In genomic region chr20:62593616-62594015, GRCh38 we compare ENCODE assay signal across 17 cellular contexts. TPM values are rescaled to one million over a fixed set of nuclear protein-coding genes. Genes with fewer than 3 reads are reported as not detected.
A peak's percentile ranks its signal among the peaks of the same experiment; 100 is the strongest.
DNase-seq lines count a peak whose midpoint lies in the region; ATAC-seq and TF ChIP-seq lines count a peak whose summit lies in the region.
"Had no signal": no experiment of that assay in that cellular context is flagged by ENCODE, and none has a peak within 500 bp of the region (broad histone marks: within the 10 kb centered on the region; RNA-seq: fewer than 3 reads in every experiment).

No MANE protein-coding gene starts in this region.

- intact Hi-C loops in Right ventricle myocardium inferior (cut with DNase I) (no loop called here), cardiac septum (cut with DNase I) (no loop called here), right cardiac atrium (cut with DNase I) (no loop called here), left ventricle myocardium inferior (cut with micrococcal nuclease) (no loop called here)

- H3K4me1 ChIP-seq in right cardiac atrium (ENCODE audit: control insufficient read depth, insufficient read depth, low read length) (peaks cover 1% of the 10 kb centered on the region), left ventricle myocardium inferior (peaks cover 12% of the 10 kb centered on the region), neutrophil (ENCODE audit: control insufficient read depth in 1 of 2, insufficient read depth in 1 of 2, low read depth in 1 of 2, low read length in 1 of 2) (peaks cover 5 to 19% of the 10 kb centered on the region in 2 experiments)
- H3K4me1 ChIP-seq: Caco-2 had no signal

- DNase-seq in Right ventricle myocardium inferior (ENCODE audit: missing footprints) (peak; percentile 42), cardiac septum (ENCODE audit: low spot score) (no peak), right cardiac atrium (peak in 2 of 3 donors; percentile 10 to 28), left ventricle myocardium inferior (no peak), UCSD-AML1 (lab: John Stamatoyannopoulos, UW; ENCODE audit: unreplicated experiment) (no peak)
- DNase-seq: Caco-2; CD4-positive, CD25-positive, alpha-beta regulatory T cell; CD8-positive, alpha-beta T cell; DMS153; DND-41; GOT3; H7; HCEC 1CT had no signal

- WGBS in right cardiac atrium, result 77% methylated on average over 3 of the region's 3 CpGs

- H3K4me3 ChIP-seq in right cardiac atrium (ENCODE audit: low read length) (no peak overlapping the region), left ventricle myocardium inferior (no peak overlapping the region), neutrophil (ENCODE audit: low read depth in 1 of 2, low read length in 1 of 2) (no peak overlapping the region)
- H3K4me3 ChIP-seq: BLaER1 had no signal

- H3K36me3 ChIP-seq in left ventricle myocardium inferior, result no peaks in the 10 kb centered on the region
- H3K36me3 ChIP-seq in neutrophil, result peaks cover 65% of the 10 kb centered on the region
- H3K36me3 ChIP-seq: BLaER1 had no signal

- no peaks in the 10 kb centered on the region for H3K27me3 ChIP-seq in right cardiac atrium (ENCODE audit: control insufficient read depth, insufficient read depth)
- H3K27me3 ChIP-seq in left ventricle myocardium inferior (ENCODE audit: low read depth), result peaks cover 90% of the 10 kb centered on the region
- peaks cover 2% of the 10 kb centered on the region for H3K27me3 ChIP-seq in neutrophil

- H3K9me3 ChIP-seq in right cardiac atrium (ENCODE audit: control insufficient read depth, low read length) (no peaks in the 10 kb centered on the region), left ventricle myocardium inferior (replicated peaks) (no peaks in the 10 kb centered on the region), neutrophil (no peaks in the 10 kb centered on the region)
- H3K9me3 ChIP-seq: BLaER1, Caco-2 had no signal

- no peak for ATAC-seq in Right ventricle myocardium inferior
- ATAC-seq in right cardiac atrium, result no peak
- ATAC-seq: CD8-positive, alpha-beta T cell had no signal

- TF ChIP-seq CTCF in left ventricle myocardium inferior (IDR thresholded peaks at IDR 0.05; ENCODE audit: borderline replicate concordance), result no peak
- TF ChIP-seq CTCF in neutrophil (IDR thresholded peaks at IDR 0.05), result no peak

- no peak overlapping the region for H3K27ac ChIP-seq in right cardiac atrium (ENCODE audit: low read length)
- no peak overlapping the region for H3K27ac ChIP-seq in left ventricle myocardium inferior (replicated peaks)
- H3K27ac ChIP-seq in neutrophil, result peak overlapping the region; percentile 17
- H3K27ac ChIP-seq: 22Rv1, BLaER1, C4-2B had no signal

RNA-seq across cellular contexts. Expression of gene SLCO4A1, which starts 48.7 kb away (rescaled TPM):
- total RNA-seq in Right ventricle myocardium inferior (15.5 TPM), cardiac septum (10.8 TPM), right cardiac atrium (1 to 10 TPM; 4.1 to 8.4 (median 5.3) TPM), left ventricle myocardium inferior (12.7 TPM)
- polyA plus RNA-seq in right cardiac atrium, result 15.5 TPM

Comparison
In these comparisons a context has a peak if more than half of its experiments do, and no peak if none do; other contexts are left out.
1. DNase-seq: peak in Right ventricle myocardium inferior (single experiment) and right cardiac atrium (2 of 3); none in cardiac septum (single experiment), left ventricle myocardium inferior (single experiment) and UCSD-AML1 (single experiment).